ENCODE assay signal across 18 cellular contexts in the genomic region with DNA sequence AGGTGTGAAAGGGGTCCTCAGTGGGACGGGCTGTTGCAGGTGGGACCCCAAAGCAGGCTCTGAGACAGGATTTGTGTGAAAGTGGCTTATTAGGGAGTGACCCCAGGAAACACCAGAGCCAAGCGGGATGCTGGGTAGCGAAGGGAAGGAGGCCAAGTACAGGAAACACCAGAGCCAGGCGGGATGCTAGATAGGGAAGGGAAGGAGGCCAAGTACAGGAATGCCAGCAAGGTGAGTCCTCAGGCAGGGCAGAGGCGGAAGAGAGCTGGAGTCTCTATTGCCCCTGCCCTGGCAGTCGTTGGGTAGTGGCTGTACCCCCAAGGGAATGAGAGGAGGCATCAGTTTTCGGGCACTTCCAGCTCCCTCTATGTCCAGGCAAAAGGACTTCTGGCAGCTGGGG. TPM values are rescaled to one million over a fixed set of nuclear protein-coding genes. Genes with fewer than 3 reads are reported as not detected.
DNase-seq lines count a peak whose midpoint lies in the region; ATAC-seq, FAIRE-seq and TF ChIP-seq lines count a peak whose summit lies in the region.
"Had no signal": no experiment of that assay in that cellular context is flagged by ENCODE, and none has a peak within 500 bp of the region (broad histone marks: within the 10 kb centered on the region; RNA-seq: fewer than 3 reads in every experiment).

No MANE protein-coding gene starts in this region.

- H3K9me3 ChIP-seq in IMR-90 (ENCODE audit: control insufficient read depth, insufficient read depth, low read length) (no peaks in the 10 kb centered on the region), endothelial cell of umbilical vein (replicated peaks; ENCODE audit: control insufficient read depth, insufficient read depth, low read length) (no peaks in the 10 kb centered on the region), neural progenitor cell (ENCODE audit: low read depth) (no peaks in the 10 kb centered on the region)

- no peaks in the 10 kb centered on the region for H3K79me2 ChIP-seq in endothelial cell of umbilical vein (ENCODE audit: control insufficient read depth, insufficient read depth, low read length)
- no peaks in the 10 kb centered on the region for H3K79me2 ChIP-seq in neural progenitor cell (ENCODE audit: low read depth)

- TF ChIP-seq CTCF in IMR-90 (conservative IDR thresholded peaks at IDR 0.05; ENCODE audit: low read depth, low read length) (no peak), endothelial cell of umbilical vein (IDR thresholded peaks at IDR 0.05; ENCODE audit: extremely low read depth in 1 of 2, insufficient read depth in 1 of 2, low read depth in 1 of 2, low read length in 2 of 2) (no peak), neural progenitor cell (IDR thresholded peaks at IDR 0.05) (no peak), brain microvascular endothelial cell (IDR thresholded peaks at IDR 0.05; ENCODE audit: low read depth, low read length, missing control alignments) (no peak), GM13977 (IDR thresholded peaks at IDR 0.05; ENCODE audit: extremely low read depth, insufficient read depth, missing control alignments) (no peak)

- peak overlapping the region; percentile 78 for H3K27ac Mint-ChIP-seq in neural progenitor cell

- no peak overlapping the region for H2AFZ ChIP-seq in IMR-90 (replicated peaks; ENCODE audit: low read length, poor library complexity)
- no peak overlapping the region for H2AFZ ChIP-seq in endothelial cell of umbilical vein (ENCODE audit: low read depth, low read length)
- no peak overlapping the region for H2AFZ ChIP-seq in neural progenitor cell (replicated peaks)

- H3K9me3 Mint-ChIP-seq in neural progenitor cell = peaks cover 5% of the 10 kb centered on the region

- peak overlapping the region; percentile 88; the same call in 1 of the 2 replicates for H3K4ac ChIP-seq in IMR-90 (ENCODE audit: low read depth, low read length)

- no peaks in the 10 kb centered on the region for H3K79me1 ChIP-seq in IMR-90 (ENCODE audit: low read depth in 1 of 2, low read length in 2 of 2)

- H3K4me1 Mint-ChIP-seq in neural progenitor cell = peaks cover 17% of the 10 kb centered on the region

- H3K4me1 ChIP-seq in IMR-90 (ENCODE audit: control insufficient read depth, insufficient read depth, low read length) (peaks cover 35% of the 10 kb centered on the region), endothelial cell of umbilical vein (ENCODE audit: control insufficient read depth, extremely low read depth, insufficient read depth, low read length) (no peaks in the 10 kb centered on the region), neural progenitor cell (peaks cover 10% of the 10 kb centered on the region)

- H3K4me3 ChIP-seq in IMR-90 (ENCODE audit: insufficient read depth, low read depth, low read length) (no peak overlapping the region), endothelial cell of umbilical vein (replicated peaks in 1 of 3; ENCODE audit: insufficient read depth in 1 of 3, low read depth in 1 of 3, low read length in 3 of 3) (no peak overlapping the region), neural progenitor cell (no peak overlapping the region), brain microvascular endothelial cell (ENCODE audit: low read depth, low read length) (no peak overlapping the region)
- H3K4me3 ChIP-seq: K562 had no signal

- WGBS in IMR-90 (ENCODE audit: extremely low coverage in 2 of 2, insufficient read length in 1 of 2), 2 experiments = 98% methylated on average over 5 of the region's 7 CpGs; no CpG with 5 or more reads in 1 of the 2 experiments

- H3K4me2 ChIP-seq in IMR-90 (ENCODE audit: low read depth, low read length) (no peak overlapping the region), endothelial cell of umbilical vein (ENCODE audit: insufficient read depth, low read length) (no peak overlapping the region), neural progenitor cell (no peak overlapping the region)

- no peak overlapping the region for H3K23ac ChIP-seq in IMR-90 (ENCODE audit: low read depth, low read length)

- no peak for TF ChIP-seq RAD21 in IMR-90 (IDR thresholded peaks at IDR 0.05; ENCODE audit: low read length)

- H4K91ac ChIP-seq in IMR-90 (ENCODE audit: insufficient read depth, low read depth, low read length) = no peak overlapping the region; the same call in 1 of the 2 replicates

- no peak overlapping the region for H3K14ac ChIP-seq in IMR-90 (replicated peaks; ENCODE audit: low read depth, low read length)

- H3K9me1 ChIP-seq in IMR-90 (ENCODE audit: insufficient read depth, low read length) (peaks cover 29% of the 10 kb centered on the region), endothelial cell of umbilical vein (replicated peaks; ENCODE audit: control insufficient read depth, extremely low read depth, insufficient read depth, low read length) (no peaks in the 10 kb centered on the region)

- H3K4me3 Mint-ChIP-seq in neural progenitor cell = no peak overlapping the region

- no peak overlapping the region for H4K8ac ChIP-seq in IMR-90 (ENCODE audit: low read depth in 2 of 2, low read length in 2 of 2)

- peak overlapping the region; percentile 93 for H2AK5ac ChIP-seq in IMR-90 (ENCODE audit: low read depth, low read length)

- H4K20me1 ChIP-seq in IMR-90 (ENCODE audit: insufficient read depth, low read length) = no peaks in the 10 kb centered on the region
- H4K20me1 ChIP-seq in endothelial cell of umbilical vein (replicated peaks; ENCODE audit: control insufficient read depth, extremely low read depth, insufficient read depth, low read length) = no peaks in the 10 kb centered on the region
- no peaks in the 10 kb centered on the region for H4K20me1 ChIP-seq in neural progenitor cell (ENCODE audit: low read depth)

- DNase-seq in activated effector memory CD4-positive, alpha-beta T cell treated with anti-CD3 and anti-CD28 coated beads, Interleukin-2, amount 50 U/mL, for 16 hours = peak; percentile 28
- no peak for DNase-seq in activated effector memory CD4-positive, alpha-beta T cell treated with Interleukin-2 at 50 U/mL for 16 hours
- DNase-seq in IMR-90 = no peak
- peak; percentile 22 for DNase-seq in endothelial cell of umbilical vein (ENCODE audit: low read depth, low spot score)
- no peak for DNase-seq in neural progenitor cell (ENCODE audit: low spot score)
- DNase-seq in brain microvascular endothelial cell = no peak
- DNase-seq in Ammon's horn (ENCODE audit: low spot score) = no peak
- no peak for DNase-seq in GM13977 (ENCODE audit: low spot score)
- DNase-seq: C1 segment of cervical spinal cord, COR-L47, HCEC 1CT, NCI-H1092, NCI-H2107, NCI-H345, NCI-H526 treated with DMSO at 0.1 percent for 48 hours, OCI-M1 had no signal

- H3F3A ChIP-seq in neural progenitor cell (ENCODE audit: low read depth) = peaks cover 7% of the 10 kb centered on the region

- no peak overlapping the region for H2BK5ac ChIP-seq in IMR-90 (ENCODE audit: low read depth, low read length, poor library complexity, severe bottlenecking)

- CTCF ChIA-PET in IMR-90 (lab: Yijun Ruan, JAX) (interaction anchor here (1.7 kb wide), 1 partner anchor 22 kb away, joined by 5 read pairs; no protein-coding TSS in a partner anchor), endothelial cell of umbilical vein (lab: Charles Lee) (interaction anchor here (0.8 to 2.4 kb wide), 9 partner anchors 9 to 122 kb away, joined by 3 to 9 read pairs (median 4); no protein-coding TSS in a partner anchor)

- H2AK9ac ChIP-seq in IMR-90 (replicated peaks; ENCODE audit: low read depth, low read length, poor library complexity) = no peak overlapping the region

- TF ChIP-seq POLR2A in IMR-90 (IDR thresholded peaks at IDR 0.05; ENCODE audit: low read depth, low read length) (no peak), endothelial cell of umbilical vein (IDR thresholded peaks at IDR 0.05; ENCODE audit: low read depth, low read length) (no peak)

- H3K9ac ChIP-seq in IMR-90 (ENCODE audit: low read depth, low read length) (no peak overlapping the region), endothelial cell of umbilical vein (replicated peaks; ENCODE audit: extremely low read depth, insufficient read depth, low read length) (no peak overlapping the region), neural progenitor cell (no peak overlapping the region)

- intact Hi-C loops in IMR-90 (cut with micrococcal nuclease) (no loop called here), endothelial cell of umbilical vein (cut with micrococcal nuclease) (no loop called here)

- in situ Hi-C loops in IMR-90 (cut with MboI; ENCODE audit: low sequenced_read_pairs) (no loop called here), brain microvascular endothelial cell (cut with HindIII; ENCODE audit: low pct_ligation_motif_present, low sequenced_read_pairs) (no loop called here), GM13977 (cut with MboI; ENCODE audit: low pct_unique_long_range_greater_than_20kb, low sequenced_read_pairs, unreplicated experiment) (no loop called here)

- ATAC-seq in IMR-90 (ENCODE audit: low read depth) = no peak
- ATAC-seq: K562 had no signal

- no peak overlapping the region for H2BK120ac ChIP-seq in IMR-90 (ENCODE audit: low read depth, low read length)

- H3K56ac ChIP-seq in IMR-90 (ENCODE audit: extremely low read depth, insufficient read depth, low read length) = no peak overlapping the region

- no peaks in the 10 kb centered on the region for H3K27me3 ChIP-seq in IMR-90 (ENCODE audit: control insufficient read depth, insufficient read depth, low read length)
- H3K27me3 ChIP-seq in endothelial cell of umbilical vein (ENCODE audit: control insufficient read depth in 2 of 2, insufficient read depth in 2 of 2, low read length in 2 of 2) = no peaks in the 10 kb centered on the region
- H3K27me3 ChIP-seq in neural progenitor cell = no peaks in the 10 kb centered on the region
- H3K27me3 ChIP-seq in brain microvascular endothelial cell (replicated peaks) = no peaks in the 10 kb centered on the region

- peaks cover 7% of the 10 kb centered on the region for H3K27me3 Mint-ChIP-seq in neural progenitor cell (ENCODE audit: insufficient read depth, low read depth)

- H3K18ac ChIP-seq in IMR-90 (ENCODE audit: low read depth, low read length) = no peak overlapping the region; the same call in 1 of the 2 replicates

- H2BK15ac ChIP-seq in IMR-90 (ENCODE audit: low read depth, low read length) = 0 out of 3 replicates have a peak overlapping the region, but pooled peaks have one; percentile 53

- H3K36me3 Mint-ChIP-seq in neural progenitor cell = no peaks in the 10 kb centered on the region

- no peak overlapping the region for H4K5ac ChIP-seq in IMR-90 (ENCODE audit: low read depth, low read length)

- no peak for FAIRE-seq in endothelial cell of umbilical vein (lab: Jason Lieb, UNC)
- FAIRE-seq: K562 had no signal

- H3K36me3 ChIP-seq in IMR-90 (ENCODE audit: control insufficient read depth, insufficient read depth, low read length) = no peaks in the 10 kb centered on the region
- H3K36me3 ChIP-seq in endothelial cell of umbilical vein (ENCODE audit: control insufficient read depth in 2 of 2, extremely low read depth in 1 of 2, insufficient read depth in 2 of 2, low read length in 2 of 2) = no peaks in the 10 kb centered on the region
- no peaks in the 10 kb centered on the region for H3K36me3 ChIP-seq in neural progenitor cell
- no peaks in the 10 kb centered on the region for H3K36me3 ChIP-seq in brain microvascular endothelial cell (replicated peaks)

- POLR2A ChIA-PET in IMR-90 (lab: Charles Lee; ENCODE audit: unreplicated experiment) = no interaction called here
- POLR2A ChIA-PET in endothelial cell of umbilical vein (lab: Charles Lee) = no interaction called here

- H3K27ac ChIP-seq in IMR-90 (ENCODE audit: insufficient read depth, low read length) (no peak overlapping the region), endothelial cell of umbilical vein (ENCODE audit: insufficient read depth, low read depth, low read length) (no peak overlapping the region), neural progenitor cell (no peak overlapping the region), brain microvascular endothelial cell (no peak overlapping the region)
- H3K27ac ChIP-seq: 22Rv1 had no signal

- no peak overlapping the region for H2BK20ac ChIP-seq in IMR-90 (ENCODE audit: low read depth, low read length)

- BruUV-seq in IMR-90 (replicated peaks; lab: Mats Ljungman, UMichigan) (no TSS peak), endothelial cell of umbilical vein (replicated peaks; lab: Mats Ljungman, UMichigan) (no TSS peak)

- dilution Hi-C loops in IMR-90 (cut with HindIII; ENCODE audit: low sequenced_read_pairs, unreplicated experiment) = no loop called here
- dilution Hi-C loops in endothelial cell of umbilical vein (cut with MboI; ENCODE audit: extremely low pct_ligation_motif_present, low sequenced_read_pairs) = no loop called here

RNA-seq across cellular contexts. Expression of gene TGM2, which starts 30.5 kb away (rescaled TPM):
- 237 and 268 TPM in 2 replicates for total RNA-seq in IMR-90 (2012; rRNA removed)
- 239 and 292 TPM in 2 replicates for polyA plus RNA-seq in IMR-90 (2012; rRNA removed)
- polyA plus RNA-seq in IMR-90 (2012; cell fraction: cytosol; rRNA removed) = 370 and 502 TPM in 2 replicates
- polyA plus RNA-seq in IMR-90 (2012; cell fraction: nucleus; rRNA removed; ENCODE audit: low replicate concordance) = 218 and 328 TPM in 2 replicates
- 708 and 868 TPM in 2 replicates for total RNA-seq in endothelial cell of umbilical vein
- polyA plus RNA-seq in endothelial cell of umbilical vein = 810 and 861 TPM in 2 replicates
- polyA plus RNA-seq in endothelial cell of umbilical vein (2011; cell fraction: cytosol; rRNA removed) = 710 and 739 TPM in 2 replicates
- polyA plus RNA-seq in endothelial cell of umbilical vein (2011; cell fraction: nucleus; rRNA removed) = 680 and 705 TPM in 2 replicates
- polyA plus RNA-seq in endothelial cell of umbilical vein (2012) = 931 and 1,022 TPM in 2 replicates
- polyA minus RNA-seq in endothelial cell of umbilical vein = 986 and 1,245 TPM in 2 replicates
- 21.3 TPM for polyA minus RNA-seq in endothelial cell of umbilical vein (2011; cell fraction: cytosol; rRNA and poly(A)+ RNA removed)
- polyA minus RNA-seq in endothelial cell of umbilical vein (2011; cell fraction: nucleus; rRNA and poly(A)+ RNA removed) = 361 and 435 TPM in 2 replicates
- total RNA-seq in neural progenitor cell (ENCODE audit: low replicate concordance) = 0.22 and 0.28 TPM in 2 replicates

Comparison
In these comparisons a context has a peak if more than half of its experiments do, and no peak if none do; other contexts are left out.
1. DNase-seq: peak in activated effector memory CD4-positive, alpha-beta T cell treated with anti-CD3 and anti-CD28 coated beads, Interleukin-2, amount 50 U/mL, for 16 hours (single experiment) and endothelial cell of umbilical vein (single experiment); none in activated effector memory CD4-positive, alpha-beta T cell treated with Interleukin-2 at 50 U/mL for 16 hours (single experiment), IMR-90 (single experiment), neural progenitor cell (single experiment), brain microvascular endothelial cell (single experiment), Ammon's horn (single experiment) and GM13977 (single experiment).
2. RNA of gene TGM2, which starts 30.5 kb away (total RNA-seq): 708 to 868 TPM in endothelial cell of umbilical vein and 237 to 268 TPM in IMR-90; 0.22 to 0.28 TPM in neural progenitor cell; every median in the first group is over 100 times any median in the second.